ENCODE assay signal across 29 cellular contexts in the genomic region with DNA sequence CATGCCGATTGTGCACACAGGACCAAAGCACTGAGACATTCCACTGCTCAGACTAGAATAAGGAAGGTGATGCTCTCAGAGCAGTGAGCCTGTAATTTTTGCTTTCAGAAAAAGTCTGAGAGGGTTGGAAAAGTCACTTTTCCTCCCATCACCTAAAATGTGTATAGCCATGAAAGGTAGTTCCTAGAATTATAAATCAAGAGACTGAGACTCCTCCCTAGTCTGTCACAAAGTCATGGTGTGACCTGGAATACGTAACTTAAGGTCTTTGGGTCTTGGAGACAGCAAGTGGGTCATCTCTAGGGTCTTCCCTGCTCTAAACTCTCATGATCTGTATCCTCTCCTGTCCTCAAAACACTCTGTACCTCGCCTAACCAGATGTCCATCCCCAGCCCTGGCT.
"Had no signal": no experiment of that assay in that cellular context is flagged by ENCODE, and none has a peak within 500 bp of the region (broad histone marks: within the 10 kb centered on the region; RNA-seq: fewer than 3 reads in every experiment).

No MANE protein-coding gene starts in this region.

- H3K4me1 ChIP-seq: stomach, suprapubic skin, testis, tibial artery, transverse colon, upper lobe of right lung, uterus had no signal

- H3K27ac ChIP-seq: stomach, suprapubic skin, testis, thoracic aorta, thyroid gland, tibial artery, tibial nerve, transverse colon, upper lobe of left lung, upper lobe of right lung, uterus, vagina had no signal

- H3K4me1 Mint-ChIP-seq: stimulated activated effector memory CD8-positive, alpha-beta T cell treated with anti-CD3 and anti-CD28 coated beads, Interleukin-12 subunit alpha, Interleukin-12 subunit beta, amount 100 ng/mL, for 72 hours; stimulated activated memory B cell treated with anti-CD40 and anti-IgM and Interleukin-4, amounts not matched to agents 10 μg/mL and 1 μg/mL and 100 μg/mL, for 72 hours; stimulated activated naive B cell treated with anti-CD40 and anti-IgM and Interleukin-4, amounts not matched to agents 10 μg/mL and 1 μg/mL and 100 μg/mL, for 72 hours; stimulated activated naive CD8-positive, alpha-beta T cell treated with anti-CD3 and anti-CD28 coated beads, Interleukin-15, amount 100 ng/mL, for 72 hours had no signal

- ATAC-seq: stimulated activated effector memory CD8-positive, alpha-beta T cell treated with anti-CD3 and anti-CD28 coated beads, Interleukin-12 subunit alpha, Interleukin-12 subunit beta, amount 100 ng/mL, for 72 hours; stimulated activated memory B cell treated with anti-CD40 and anti-IgM and Interleukin-4, amounts not matched to agents 10 μg/mL and 1 μg/mL and 100 μg/mL, for 72 hours; stimulated activated naive B cell treated with anti-CD40 and anti-IgM and Interleukin-4, amounts not matched to agents 10 μg/mL and 1 μg/mL and 100 μg/mL, for 72 hours; stimulated activated naive CD8-positive, alpha-beta T cell treated with anti-CD3 and anti-CD28 coated beads, Interleukin-15, amount 100 ng/mL, for 72 hours; stimulated activated naive CD8-positive, alpha-beta T cell treated with anti-CD3 and anti-CD28 coated beads, Interleukin-15, Interleukin-2, amounts not matched to agents 100 U/mL and 50 U/mL, for 24 hours; upper lobe of right lung had no signal

- DNase-seq: stimulated activated CD4-positive, alpha-beta T cell treated with anti-CD3 and anti-CD28 coated beads, Interleukin-2, amount 100 ng/mL, for 48 hours; stimulated activated CD4-positive, alpha-beta T cell treated with anti-CD3 and anti-CD28 coated beads, Interleukin-4, amount 100 ng/mL, for 1 hour; stimulated activated CD4-positive, alpha-beta T cell treated with anti-CD3 and anti-CD28 coated beads, Interleukin-4, amount 100 ng/mL, for 24 hours; stimulated activated CD4-positive, alpha-beta T cell treated with anti-CD3 and anti-CD28 coated beads, Interleukin-4, amount 100 ng/mL, for 4 hours; stimulated activated CD8-positive, alpha-beta memory T cell treated with anti-CD3 and anti-CD28 coated beads, Interleukin-4, amount 100 ng/mL, for 48 hours; stimulated activated naive B cell treated with anti-CD40 and anti-IgM and Interleukin-4, amounts not matched to agents 10 μg/mL and 1 μg/mL and 100 μg/mL, for 72 hours; stimulated activated naive CD4-positive, alpha-beta T cell; stimulated activated naive CD4-positive, alpha-beta T cell treated with Interleukin-2 at 50 U/mL for 16 hours; stimulated activated naive CD8-positive, alpha-beta T cell treated with anti-CD3 and anti-CD28 coated beads, Interleukin-15, amount 100 ng/mL, for 72 hours; stimulated activated naive CD8-positive, alpha-beta T cell treated with anti-CD3 and anti-CD28 coated beads, Interleukin-15, Interleukin-2, amounts not matched to agents 100 U/mL and 50 U/mL, for 24 hours; stomach; substantia nigra; testis; thyroid gland; tibial artery; transverse colon; trophoblast cell; upper lobe of left lung; upper lobe of right lung; uterus had no signal

- H3K9me3 ChIP-seq: stomach, suprapubic skin, testis, thoracic aorta, thyroid gland, tibial artery, tibial nerve, transverse colon, upper lobe of left lung, upper lobe of right lung, uterus, vagina had no signal

- H3K27me3 Mint-ChIP-seq: type B pancreatic cell had no signal

- H3K27me3 ChIP-seq: stomach, suprapubic skin, testis, thyroid gland, tibial artery, tibial nerve, upper lobe of left lung, upper lobe of right lung, uterus, vagina had no signal

- H3K36me3 Mint-ChIP-seq: stimulated activated effector memory CD8-positive, alpha-beta T cell treated with anti-CD3 and anti-CD28 coated beads, Interleukin-12 subunit alpha, Interleukin-12 subunit beta, amount 100 ng/mL, for 72 hours; stimulated activated memory B cell treated with anti-CD40 and anti-IgM and Interleukin-4, amounts not matched to agents 10 μg/mL and 1 μg/mL and 100 μg/mL, for 72 hours; stimulated activated naive B cell treated with anti-CD40 and anti-IgM and Interleukin-4, amounts not matched to agents 10 μg/mL and 1 μg/mL and 100 μg/mL, for 72 hours had no signal

- H3K36me3 ChIP-seq: stomach, suprapubic skin, thoracic aorta, thyroid gland, tibial artery, tibial nerve, transverse colon, upper lobe of left lung, upper lobe of right lung, uterus, vagina had no signal

- H3K27ac Mint-ChIP-seq: stimulated activated effector memory CD8-positive, alpha-beta T cell treated with anti-CD3 and anti-CD28 coated beads, Interleukin-12 subunit alpha, Interleukin-12 subunit beta, amount 100 ng/mL, for 72 hours; stimulated activated memory B cell treated with anti-CD40 and anti-IgM and Interleukin-4, amounts not matched to agents 10 μg/mL and 1 μg/mL and 100 μg/mL, for 72 hours; stimulated activated naive B cell treated with anti-CD40 and anti-IgM and Interleukin-4, amounts not matched to agents 10 μg/mL and 1 μg/mL and 100 μg/mL, for 72 hours; stimulated activated naive CD8-positive, alpha-beta T cell treated with anti-CD3 and anti-CD28 coated beads, Interleukin-15, amount 100 ng/mL, for 72 hours; stimulated activated naive CD8-positive, alpha-beta T cell treated with anti-CD3 and anti-CD28 coated beads, Interleukin-15, Interleukin-2, amounts not matched to agents 100 ng/mL and 50 ng/mL, for 24 hours; type B pancreatic cell had no signal

- H3K4me3 ChIP-seq: stomach, suprapubic skin, testis, thoracic aorta, thyroid gland, tibial artery, tibial nerve, transverse colon, upper lobe of left lung, upper lobe of right lung, uterus, vagina had no signal

- FAIRE-seq: urothelium cell line had no signal

- H3K4me3 Mint-ChIP-seq: stimulated activated effector memory CD8-positive, alpha-beta T cell treated with anti-CD3 and anti-CD28 coated beads, Interleukin-12 subunit alpha, Interleukin-12 subunit beta, amount 100 ng/mL, for 72 hours; stimulated activated memory B cell treated with anti-CD40 and anti-IgM and Interleukin-4, amounts not matched to agents 10 μg/mL and 1 μg/mL and 100 μg/mL, for 72 hours; stimulated activated naive B cell treated with anti-CD40 and anti-IgM and Interleukin-4, amounts not matched to agents 10 μg/mL and 1 μg/mL and 100 μg/mL, for 72 hours; stimulated activated naive CD8-positive, alpha-beta T cell treated with anti-CD3 and anti-CD28 coated beads, Interleukin-15, amount 100 ng/mL, for 72 hours; stimulated activated naive CD8-positive, alpha-beta T cell treated with anti-CD3 and anti-CD28 coated beads, Interleukin-15, Interleukin-2, amounts not matched to agents 100 ng/mL and 50 ng/mL, for 24 hours; type B pancreatic cell had no signal

- H3K9me3 Mint-ChIP-seq: stimulated activated memory B cell treated with anti-CD40 and anti-IgM and Interleukin-4, amounts not matched to agents 10 μg/mL and 1 μg/mL and 100 μg/mL, for 72 hours; stimulated activated naive B cell treated with anti-CD40 and anti-IgM and Interleukin-4, amounts not matched to agents 10 μg/mL and 1 μg/mL and 100 μg/mL, for 72 hours; stimulated activated naive CD8-positive, alpha-beta T cell treated with anti-CD3 and anti-CD28 coated beads, Interleukin-15, amount 100 ng/mL, for 72 hours; stimulated activated naive CD8-positive, alpha-beta T cell treated with anti-CD3 and anti-CD28 coated beads, Interleukin-15, Interleukin-2, amounts not matched to agents 100 ng/mL and 50 ng/mL, for 24 hours; type B pancreatic cell had no signal
